2 cellular contexts compared by ENCODE assay signal in genomic region chr15:80763235-80763634, GRCh38. TPM values are rescaled to one million over a fixed set of nuclear protein-coding genes. Genes with fewer than 3 reads are reported as not detected.
"Had no signal": no experiment of that assay in that cellular context is flagged by ENCODE, and none has a peak within 500 bp of the region (broad histone marks: within the 10 kb centered on the region; RNA-seq: fewer than 3 reads in every experiment).

No MANE protein-coding gene starts in this region.

RNA-seq across cellular contexts. Expression of gene CEMIP, which starts 15.9 kb away (rescaled TPM):
- polyA plus RNA-seq: IgD-negative memory B cell, K562 had no signal
